In genomic region chr10:5293691-5294550, GRCh38 we compare ENCODE assay signal across 8 cellular contexts.
A peak's percentile ranks its signal among the peaks of the same experiment; 100 is the strongest.
DNase-seq lines count a peak whose midpoint lies in the region; ATAC-seq and TF ChIP-seq lines count a peak whose summit lies in the region.

No MANE protein-coding gene starts in this region.

- peaks cover 2% of the 10 kb centered on the region for H3K36me3 Mint-ChIP-seq in central memory CD8-positive, alpha-beta T cell (ENCODE audit: insufficient read depth)

- H3K9me3 Mint-ChIP-seq in central memory CD8-positive, alpha-beta T cell = no peaks in the 10 kb centered on the region

- TF ChIP-seq CTCF in GM12865 (IDR thresholded peaks at IDR 0.05; ENCODE audit: insufficient read depth, low read depth, low read length, missing control alignments) (peak; percentile 66), KMS-11 (conservative IDR thresholded peaks at IDR 0.05; ENCODE audit: low read depth, low read length) (0 out of 2 replicates have a peak, but pooled peaks have one; percentile 22), lower lobe of right lung (IDR thresholded peaks at IDR 0.05) (peak; percentile 58), thyroid gland (IDR thresholded peaks at IDR 0.05) (peak in 1 of 6 experiments; percentile 32)

- no peaks in the 10 kb centered on the region for H3K27me3 ChIP-seq in KMS-11 (ENCODE audit: insufficient read depth, low read depth)
- H3K27me3 ChIP-seq in lower lobe of right lung (ENCODE audit: low read depth) = no peaks in the 10 kb centered on the region
- H3K27me3 ChIP-seq in thyroid gland = no peaks in the 10 kb centered on the region

- no peaks in the 10 kb centered on the region for H3K79me2 ChIP-seq in KMS-11 (ENCODE audit: insufficient read depth, low read depth)

- peak; percentile 59 for DNase-seq in GM12865 (ENCODE audit: low read depth)
- DNase-seq in T1000 (lab: John Stamatoyannopoulos, UW) = peak; percentile 33
- DNase-seq in central memory CD8-positive, alpha-beta T cell (ENCODE audit: low spot score in 2 of 2) = no peak
- DNase-seq in lower lobe of right lung = peak; percentile 85
- peak; percentile 28 to 49 for DNase-seq in thyroid gland

- H3K4me3 Mint-ChIP-seq in central memory CD8-positive, alpha-beta T cell = peak overlapping the region; percentile 78

- H2AFZ ChIP-seq in KMS-11 (ENCODE audit: low read depth) = no peak overlapping the region

- H3K9me3 ChIP-seq in lower lobe of right lung (no peaks in the 10 kb centered on the region), thyroid gland (no peaks in the 10 kb centered on the region)

- H3K27ac Mint-ChIP-seq in central memory CD8-positive, alpha-beta T cell (ENCODE audit: low read depth) = peak overlapping the region; percentile 97

- H4K20me1 ChIP-seq in KMS-11 (ENCODE audit: insufficient read depth) = no peaks in the 10 kb centered on the region

- H3K27me3 Mint-ChIP-seq in central memory CD8-positive, alpha-beta T cell = no peaks in the 10 kb centered on the region

- H3K4me1 ChIP-seq in KMS-11 (ENCODE audit: low read depth, poor library complexity, severe bottlenecking) (peaks cover 14% of the 10 kb centered on the region), lower lobe of right lung (peaks cover 51% of the 10 kb centered on the region), thyroid gland (no peaks in the 10 kb centered on the region)

- intact Hi-C loops in lower lobe of right lung (cut with DNase I) (no loop called here), thyroid gland (cut with DNase I) (no loop called here)

- no peak overlapping the region for H3K9ac ChIP-seq in KMS-11

- peak; percentile 48 for ATAC-seq in central memory CD8-positive, alpha-beta T cell (replicated peaks; ENCODE audit: extremely low read depth, poor library complexity, severe bottlenecking)
- peak; percentile 64 to 69 for ATAC-seq in lower lobe of right lung
- ATAC-seq in HG03045 (IDR thresholded peaks at IDR 0.05; ENCODE audit: unreplicated experiment) = no peak
- no peak for ATAC-seq in GM19395 (IDR thresholded peaks at IDR 0.05; ENCODE audit: unreplicated experiment)

- H3K4me3 ChIP-seq in GM12865 (ENCODE audit: low read depth, low read length) = no peak overlapping the region
- H3K4me3 ChIP-seq in KMS-11 (IDR thresholded peaks at IDR 0.05; ENCODE audit: insufficient read depth, low read depth, low read length) = no peak overlapping the region
- H3K4me3 ChIP-seq in lower lobe of right lung = no peak overlapping the region
- H3K4me3 ChIP-seq in thyroid gland (replicated peaks in 1 of 3) = no peak overlapping the region

- H3K36me3 ChIP-seq in KMS-11 (ENCODE audit: insufficient read depth) (no peaks in the 10 kb centered on the region), lower lobe of right lung (no peaks in the 10 kb centered on the region), thyroid gland (no peaks in the 10 kb centered on the region)

- H3K4me1 Mint-ChIP-seq in central memory CD8-positive, alpha-beta T cell = peaks cover 32% of the 10 kb centered on the region

- H3K27ac ChIP-seq in KMS-11 (no peak overlapping the region), lower lobe of right lung (peak overlapping the region; percentile 72), thyroid gland (peak overlapping the region in 1 of 3 donors; percentile 36)

- WGBS in thyroid gland, 2 donors = 57 to 59% methylated on average over 13 to 15 of the region's 15 CpGs

- H3K4me2 ChIP-seq in KMS-11 = no peak overlapping the region

- TF ChIP-seq POLR2A in thyroid gland (IDR thresholded peaks at IDR 0.05) = no peak

Comparison
In these comparisons a context has a peak if more than half of its experiments do, and no peak if none do; other contexts are left out.
1. DNase-seq: peak in GM12865 (single experiment), T1000 (single experiment), lower lobe of right lung (single experiment) and thyroid gland (2 of 2); none in central memory CD8-positive, alpha-beta T cell (0 of 2).
2. ATAC-seq: peak in central memory CD8-positive, alpha-beta T cell (single experiment) and lower lobe of right lung (2 of 2); none in HG03045 (single experiment) and GM19395 (single experiment).